Comparison of ENCODE assay signal across 39 cellular contexts in genomic region chr19:5423567-5424125, GRCh38. TPM values are rescaled to one million over a fixed set of nuclear protein-coding genes. Genes with fewer than 3 reads are reported as not detected.
"Had no signal": no experiment of that assay in that cellular context is flagged by ENCODE, and none has a peak within 500 bp of the region (broad histone marks: within the 10 kb centered on the region; RNA-seq: fewer than 3 reads in every experiment).

No MANE protein-coding gene starts in this region.

- DNase-seq: activated B cell treated with CpG ODN at 0.5 μM for 24 hours; activated CD4-positive, alpha-beta memory T cell treated with anti-CD3 and anti-CD28 coated beads for 36 hours; activated CD4-positive, alpha-beta T cell treated with anti-CD3 and anti-CD28 coated beads for 4 hours; activated CD4-positive, alpha-beta T cell treated with anti-CD3 and anti-CD28 coated beads, Interleukin-2, amount 10 ng/mL, durations not matched to agents 24 days and 14 days; activated CD4-positive, alpha-beta T cell treated with anti-CD3 and anti-CD28 coated beads, Interleukin-2, amount 50 U/mL, for 1 hour; activated CD4-positive, alpha-beta T cell treated with anti-CD3 and anti-CD28 coated beads, Interleukin-2, amount 50 U/mL, for 4 hours; activated CD4-positive, CD25-positive, alpha-beta regulatory T cell treated with anti-CD3 and anti-CD28 coated beads, Interleukin-2, amount 50 U/mL, for 72 hours; activated CD8-positive, alpha-beta memory T cell treated with anti-CD3 and anti-CD28 coated beads for 24 hours; activated CD8-positive, alpha-beta memory T cell treated with anti-CD3 and anti-CD28 coated beads, Interleukin-2, amount 10 ng/mL, durations not matched to agents 7 days and 5 days; activated CD8-positive, alpha-beta memory T cell treated with anti-CD3 and anti-CD28 coated beads, Interleukin-2, amount 50 U/mL, for 48 hours; activated CD8-positive, alpha-beta T cell treated with anti-CD3 and anti-CD28 coated beads, Interleukin-2, amount 10 ng/mL, durations not matched to agents 7 days and 5 days; activated effector memory CD4-positive, alpha-beta T cell treated with Interleukin-2 at 50 U/mL for 16 hours; activated gamma-delta T cell; activated naive CD4-positive, alpha-beta T cell treated with anti-CD3 and anti-CD28 coated beads, Interleukin-2, amount 10 ng/mL, durations not matched to agents 7 days and 5 days; activated naive CD4-positive, alpha-beta T cell treated with Interleukin-2 at 50 U/mL for 16 hours; activated naive CD8-positive, alpha-beta T cell treated with anti-CD3 and anti-CD28 coated beads, Interleukin-2, amount 10 ng/mL, durations not matched to agents 7 days and 5 days; activated naive CD8-positive, alpha-beta T cell treated with anti-CD3 and anti-CD28 coated beads, Interleukin-2, amount 50 U/mL, for 24 hours; activated T-cell treated with anti-CD3 and anti-CD28 coated beads, Interleukin-2, amount 50 U/mL, for 24 hours; activated T-cell treated with anti-CD3 and anti-CD28 coated beads, Interleukin-2, amount 50 U/mL, for 48 hours; amygdala; anterior cingulate cortex; caudate nucleus; cerebellar nuclear complex; T-helper 2 cell; T-helper 9 cell had no signal

- H3K4me1 Mint-ChIP-seq: activated B cell treated with CpG ODN at 0.5 μM for 24 hours; activated CD4-positive, alpha-beta T cell treated with anti-CD3 and anti-CD28 coated beads, Interleukin-2, amount 10 ng/mL, durations not matched to agents 24 days and 14 days; activated CD8-positive, alpha-beta memory T cell treated with anti-CD3 and anti-CD28 coated beads, Interleukin-2, amount 10 ng/mL, durations not matched to agents 7 days and 5 days; activated naive CD4-positive, alpha-beta T cell treated with anti-CD3 and anti-CD28 coated beads, Interleukin-2, amount 10 ng/mL, durations not matched to agents 7 days and 5 days; activated naive CD4-positive, alpha-beta T cell treated with anti-CD3 and anti-CD28 coated beads, Interleukin-2, amount 50 U/mL, for 24 hours; activated naive CD8-positive, alpha-beta T cell treated with anti-CD3 and anti-CD28 coated beads, Interleukin-2, amount 10 ng/mL, durations not matched to agents 7 days and 5 days; activated naive CD8-positive, alpha-beta T cell treated with anti-CD3 and anti-CD28 coated beads, Interleukin-2, amount 50 U/mL, for 24 hours; central memory CD8-positive, alpha-beta T cell had no signal

- H3K36me3 ChIP-seq: ascending aorta, cardiac muscle cell had no signal

- H3K4me1 ChIP-seq: ascending aorta had no signal

- H3K4me3 Mint-ChIP-seq: activated B cell treated with CpG ODN at 0.5 μM for 24 hours; activated CD4-positive, alpha-beta memory T cell treated with anti-CD3 and anti-CD28 coated beads for 36 hours; activated CD4-positive, alpha-beta T cell treated with anti-CD3 and anti-CD28 coated beads, Interleukin-2, amount 10 ng/mL, durations not matched to agents 24 days and 14 days; activated CD8-positive, alpha-beta memory T cell treated with anti-CD3 and anti-CD28 coated beads, Interleukin-2, amount 10 ng/mL, durations not matched to agents 7 days and 5 days; activated CD8-positive, alpha-beta T cell treated with anti-CD3 and anti-CD28 coated beads, Interleukin-2, amount 10 ng/mL, durations not matched to agents 7 days and 5 days; activated naive CD4-positive, alpha-beta T cell treated with anti-CD3 and anti-CD28 coated beads, Interleukin-2, amount 10 ng/mL, durations not matched to agents 7 days and 5 days; activated naive CD4-positive, alpha-beta T cell treated with anti-CD3 and anti-CD28 coated beads, Interleukin-2, amount 50 U/mL, for 24 hours; activated naive CD8-positive, alpha-beta T cell; activated naive CD8-positive, alpha-beta T cell treated with anti-CD3 and anti-CD28 coated beads, Interleukin-2, amount 10 ng/mL, durations not matched to agents 7 days and 5 days; activated naive CD8-positive, alpha-beta T cell treated with anti-CD3 and anti-CD28 coated beads, Interleukin-2, amount 50 U/mL, for 24 hours; activated T-cell treated with anti-CD3 and anti-CD28 coated beads, Interleukin-2, amount 50 U/mL, for 24 hours; brain; central memory CD8-positive, alpha-beta T cell; T-helper 1 cell treated with Interleukin-12 subunit alpha and Interleukin-12 subunit beta and Interleukin-4 antibody, amounts not matched to agents 30 μg/mL and 1 μg/mL, for 36 hours; T-helper 2 cell treated with Interferon-gamma antibody and Interleukin-4, amounts not matched to agents 5 μg/mL and 100 μg/mL, for 36 hours had no signal

- H3K4me3 ChIP-seq: ascending aorta, cardiac muscle cell had no signal

- FAIRE-seq: TTC549 had no signal

- H3K36me3 Mint-ChIP-seq: activated CD4-positive, alpha-beta memory T cell treated with anti-CD3 and anti-CD28 coated beads for 36 hours; activated CD8-positive, alpha-beta memory T cell treated with anti-CD3 and anti-CD28 coated beads, Interleukin-2, amount 10 ng/mL, durations not matched to agents 7 days and 5 days; activated naive CD4-positive, alpha-beta T cell treated with anti-CD3 and anti-CD28 coated beads, Interleukin-2, amount 10 ng/mL, durations not matched to agents 7 days and 5 days; activated naive CD4-positive, alpha-beta T cell treated with anti-CD3 and anti-CD28 coated beads, Interleukin-2, amount 50 U/mL, for 24 hours; activated naive CD8-positive, alpha-beta T cell treated with anti-CD3 and anti-CD28 coated beads, Interleukin-2, amount 10 ng/mL, durations not matched to agents 7 days and 5 days; brain had no signal

- H3K9me3 ChIP-seq: ascending aorta had no signal

- H3K27me3 Mint-ChIP-seq: activated CD4-positive, alpha-beta T cell treated with anti-CD3 and anti-CD28 coated beads, Interleukin-2, amount 10 ng/mL, durations not matched to agents 24 days and 14 days; activated CD8-positive, alpha-beta memory T cell treated with anti-CD3 and anti-CD28 coated beads, Interleukin-2, amount 10 ng/mL, durations not matched to agents 7 days and 5 days; brain had no signal

- H3K9me3 Mint-ChIP-seq: activated B cell treated with CpG ODN at 0.5 μM for 24 hours; activated CD4-positive, alpha-beta memory T cell treated with anti-CD3 and anti-CD28 coated beads for 36 hours; activated naive CD4-positive, alpha-beta T cell treated with anti-CD3 and anti-CD28 coated beads, Interleukin-2, amount 50 U/mL, for 24 hours; activated naive CD8-positive, alpha-beta T cell treated with anti-CD3 and anti-CD28 coated beads, Interleukin-2, amount 10 ng/mL, durations not matched to agents 7 days and 5 days; activated naive CD8-positive, alpha-beta T cell treated with anti-CD3 and anti-CD28 coated beads, Interleukin-2, amount 50 U/mL, for 24 hours; activated T-cell treated with anti-CD3 and anti-CD28 coated beads, Interleukin-2, amount 50 U/mL, for 24 hours; activated T-helper 2 cell treated with anti-CD3 and anti-CD28 coated beads, Interferon-gamma antibody, Interleukin-2, Interleukin-4, amounts not matched to agents 10 μg/mL and 5 μg/mL and 100 μg/mL, durations not matched to agents 14 hours and 24 hours and 36 hours; central memory CD8-positive, alpha-beta T cell had no signal

- ATAC-seq: activated CD8-positive, alpha-beta memory T cell treated with anti-CD3 and anti-CD28 coated beads, Interleukin-2, amount 10 ng/mL, durations not matched to agents 7 days and 5 days; activated CD8-positive, alpha-beta T cell treated with anti-CD3 and anti-CD28 coated beads, Interleukin-2, amount 10 ng/mL, durations not matched to agents 7 days and 5 days; activated naive CD8-positive, alpha-beta T cell treated with anti-CD3 and anti-CD28 coated beads, Interleukin-2, amount 50 U/mL, for 24 hours had no signal

- H3K27ac ChIP-seq: ascending aorta, cardiac muscle cell, VCaP had no signal

- H3K27ac Mint-ChIP-seq: activated B cell treated with CpG ODN at 0.5 μM for 24 hours; activated CD4-positive, alpha-beta memory T cell treated with anti-CD3 and anti-CD28 coated beads for 36 hours; activated CD4-positive, alpha-beta T cell treated with anti-CD3 and anti-CD28 coated beads, Interleukin-2, amount 10 ng/mL, durations not matched to agents 24 days and 14 days; activated CD8-positive, alpha-beta memory T cell treated with anti-CD3 and anti-CD28 coated beads, Interleukin-2, amount 10 ng/mL, durations not matched to agents 7 days and 5 days; activated CD8-positive, alpha-beta T cell treated with anti-CD3 and anti-CD28 coated beads, Interleukin-2, amount 10 ng/mL, durations not matched to agents 7 days and 5 days; activated naive CD4-positive, alpha-beta T cell treated with anti-CD3 and anti-CD28 coated beads, Interleukin-2, amount 10 ng/mL, durations not matched to agents 7 days and 5 days; activated naive CD4-positive, alpha-beta T cell treated with anti-CD3 and anti-CD28 coated beads, Interleukin-2, amount 50 U/mL, for 24 hours; activated naive CD8-positive, alpha-beta T cell; activated naive CD8-positive, alpha-beta T cell treated with anti-CD3 and anti-CD28 coated beads, Interleukin-2, amount 10 ng/mL, durations not matched to agents 7 days and 5 days; activated naive CD8-positive, alpha-beta T cell treated with anti-CD3 and anti-CD28 coated beads, Interleukin-2, amount 50 U/mL, for 24 hours; activated T-cell treated with anti-CD3 and anti-CD28 coated beads, Interleukin-2, amount 50 U/mL, for 24 hours; activated T-helper 2 cell treated with anti-CD3 and anti-CD28 coated beads, Interferon-gamma antibody, Interleukin-2, Interleukin-4, amounts not matched to agents 10 μg/mL and 5 μg/mL and 100 μg/mL, durations not matched to agents 14 hours and 24 hours and 36 hours; T-helper 1 cell treated with Interleukin-12 subunit alpha and Interleukin-12 subunit beta and Interleukin-4 antibody, amounts not matched to agents 30 μg/mL and 1 μg/mL, for 36 hours; T-helper 2 cell treated with Interferon-gamma antibody and Interleukin-4, amounts not matched to agents 5 μg/mL and 100 μg/mL, for 36 hours had no signal

RNA-seq across cellular contexts. Expression of gene ZNRF4, which starts 31.6 kb away (rescaled TPM):
- total RNA-seq: activated B cell treated with CpG ODN at 0.5 μM for 24 hours; activated CD4-positive, alpha-beta memory T cell treated with anti-CD3 and anti-CD28 coated beads for 36 hours; activated CD4-positive, alpha-beta T cell treated with anti-CD3 and anti-CD28 coated beads, Interleukin-2, amount 10 ng/mL, durations not matched to agents 24 days and 14 days; activated CD8-positive, alpha-beta memory T cell treated with anti-CD3 and anti-CD28 coated beads, Interleukin-2, amount 10 ng/mL, durations not matched to agents 7 days and 5 days; activated CD8-positive, alpha-beta T cell treated with anti-CD3 and anti-CD28 coated beads, Interleukin-2, amount 10 ng/mL, durations not matched to agents 7 days and 5 days; activated naive CD8-positive, alpha-beta T cell treated with anti-CD3 and anti-CD28 coated beads, Interleukin-2, amount 10 ng/mL, durations not matched to agents 7 days and 5 days; activated T-helper 2 cell treated with anti-CD3 and anti-CD28 coated beads, Interferon-gamma antibody, Interleukin-2, Interleukin-4, amounts not matched to agents 10 μg/mL and 5 μg/mL and 100 μg/mL, durations not matched to agents 14 hours and 24 hours and 36 hours; ascending aorta; bronchial epithelial cell; cardiac muscle cell; chondrocyte had no signal
- polyA plus RNA-seq: adipose tissue, cardiac muscle cell had no signal
